20 cellular contexts compared by ENCODE assay signal in the genomic region with DNA sequence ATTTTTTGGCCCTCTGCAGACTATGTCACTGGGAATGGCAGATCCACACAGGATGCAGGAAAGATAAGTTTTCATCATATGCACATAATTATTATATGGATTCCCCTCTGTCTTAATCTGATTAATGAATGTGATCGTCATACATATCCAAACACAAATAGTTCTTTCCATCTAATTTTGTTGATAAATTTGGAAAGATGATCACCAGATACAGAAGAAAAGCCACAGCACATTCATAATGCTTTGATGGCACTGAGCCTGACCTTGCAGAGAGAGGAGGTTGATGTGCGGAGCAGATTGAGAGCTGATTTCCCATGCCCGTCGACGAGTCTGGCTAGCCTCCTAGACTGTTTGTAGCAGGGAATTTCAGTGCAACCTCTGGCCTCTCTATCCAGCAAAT.
"Had no signal": no experiment of that assay in that cellular context is flagged by ENCODE, and none has a peak within 500 bp of the region (broad histone marks: within the 10 kb centered on the region; RNA-seq: fewer than 3 reads in every experiment).

No MANE protein-coding gene starts in this region.

- ATAC-seq: Panc1, Right ventricle myocardium inferior had no signal

- DNase-seq: Karpas-422, KBM-7, MG63, NCI-H1092 treated with DMSO at 0.1 percent for 48 hours, NCI-H1436, NCI-H187, NCI-H2029, NCI-H2081 treated with DMSO at 0.1 percent for 48 hours, NCI-H2171 treated with DMSO at 0.1 percent for 48 hours, NCI-H226, NCI-H446, NCI-H510A, NCI-H524 treated with DMSO at 0.1 percent for 48 hours, NCI-H69, NCI-H774, SHP77 treated with DMSO at 0.1 percent for 48 hours, SJCRH30 had no signal

- H3K9me3 ChIP-seq: MG63, SJCRH30 had no signal

- H3K4me3 ChIP-seq: MG63, SJCRH30, SK-N-MC had no signal

- H3K27ac ChIP-seq: SJCRH30, SK-N-MC had no signal

- H3K27me3 ChIP-seq: MG63, SJCRH30 had no signal

- H3K4me1 ChIP-seq: SJCRH30 had no signal

- H3K36me3 ChIP-seq: MG63, SJCRH30 had no signal
